8 cellular contexts compared by ENCODE assay signal in the genomic region with DNA sequence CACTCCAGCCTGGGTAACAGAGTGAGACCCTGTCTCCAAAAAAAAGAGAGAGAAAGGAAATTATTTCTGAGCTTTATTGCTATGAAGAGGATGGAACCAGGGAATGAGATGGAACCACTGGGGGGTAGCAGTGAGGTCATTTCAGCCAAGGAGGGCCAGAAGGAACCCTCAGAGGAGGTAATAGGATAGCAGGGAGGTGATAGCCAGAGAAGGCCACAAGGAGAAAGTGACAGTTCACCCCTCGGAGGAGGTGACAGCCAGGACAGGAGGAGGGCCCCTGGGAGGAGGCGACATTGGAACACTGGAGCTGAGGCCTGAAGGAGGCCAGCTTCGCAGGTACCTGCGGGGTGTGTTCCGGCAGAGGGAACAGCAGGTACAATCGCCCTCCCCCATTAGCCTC. TPM values are rescaled to one million over a fixed set of nuclear protein-coding genes. Genes with fewer than 3 reads are reported as not detected.
DNase-seq lines count a peak whose midpoint lies in the region; TF ChIP-seq lines count a peak whose summit lies in the region.

No MANE protein-coding gene starts in this region.

- CTCF ChIA-PET in activated naive CD4-positive, alpha-beta T cell treated with anti-CD3 and anti-CD28 coated beads for 36 hours (lab: Charles Lee) = interaction anchor here (0.6 to 2.6 kb wide), 15 partner anchors 9 to 226 kb away, joined by 3 to 18 read pairs (median 4); partner anchors contain the start of gene RAB3A

- peak overlapping the region; percentile 21 for H3K27ac Mint-ChIP-seq in activated naive CD4-positive, alpha-beta T cell treated with anti-CD3 and anti-CD28 coated beads for 36 hours
- H3K27ac Mint-ChIP-seq in neural progenitor cell = no peak overlapping the region

- no peaks in the 10 kb centered on the region for H3K9me3 Mint-ChIP-seq in activated naive CD4-positive, alpha-beta T cell treated with anti-CD3 and anti-CD28 coated beads for 36 hours
- no peaks in the 10 kb centered on the region for H3K9me3 Mint-ChIP-seq in neural progenitor cell

- no peaks in the 10 kb centered on the region for H3K79me2 ChIP-seq in OCI-LY1 (ENCODE audit: insufficient read depth, low read length)
- H3K79me2 ChIP-seq in neural progenitor cell (ENCODE audit: low read depth) = no peaks in the 10 kb centered on the region

- peak overlapping the region; percentile 77 for H3K4me3 Mint-ChIP-seq in activated naive CD4-positive, alpha-beta T cell treated with anti-CD3 and anti-CD28 coated beads for 36 hours
- peak overlapping the region; percentile 84 for H3K4me3 Mint-ChIP-seq in neural progenitor cell

- no peak overlapping the region for H3K27ac ChIP-seq in OCI-LY1 (ENCODE audit: low read depth, low read length, poor library complexity, severe bottlenecking)
- H3K27ac ChIP-seq in colonic mucosa = no peak overlapping the region
- H3K27ac ChIP-seq in neural progenitor cell = no peak overlapping the region

- H2AFZ ChIP-seq in OCI-LY1 (ENCODE audit: low read length) (no peak overlapping the region), neural progenitor cell (replicated peaks) (no peak overlapping the region)

- no peak for DNase-seq in activated naive CD4-positive, alpha-beta T cell treated with anti-CD3 and anti-CD28 coated beads for 36 hours
- no peak for DNase-seq in activated naive CD4-positive, alpha-beta T cell (lab: John Stamatoyannopoulos, UW)
- DNase-seq in colonic mucosa (peak; percentile 33), neural progenitor cell (ENCODE audit: low spot score) (peak; percentile 29), NCI-H1092 treated with DMSO at 0.1 percent for 48 hours (lab: John Stamatoyannopoulos, UW) (no peak), HPDE6-E6E7 (ENCODE audit: extremely low spot score) (no peak), posterior vena cava (ENCODE audit: low spot score) (no peak)

- H4K20me1 ChIP-seq in OCI-LY1 (ENCODE audit: insufficient read depth, low read length) (no peaks in the 10 kb centered on the region), neural progenitor cell (ENCODE audit: low read depth) (peaks cover 13% of the 10 kb centered on the region)

- H3K27me3 Mint-ChIP-seq in activated naive CD4-positive, alpha-beta T cell treated with anti-CD3 and anti-CD28 coated beads for 36 hours (ENCODE audit: low read depth) = no peaks in the 10 kb centered on the region
- peaks cover 19% of the 10 kb centered on the region for H3K27me3 Mint-ChIP-seq in neural progenitor cell (ENCODE audit: insufficient read depth, low read depth)

- intact Hi-C loops in activated naive CD4-positive, alpha-beta T cell treated with anti-CD3 and anti-CD28 coated beads for 36 hours (cut with micrococcal nuclease) = loop anchor here (2.0 kb wide), 2 partner anchors 71 to 147 kb away; partner anchors contain the start of gene MPV17L2
- intact Hi-C loops in colonic mucosa (cut with DNase I) = loop anchor here (10.0 kb wide), 1 partner anchor 125 kb away; no protein-coding TSS in a partner anchor
- intact Hi-C loops in posterior vena cava (cut with DNase I) = no loop called here

- H3K4me1 Mint-ChIP-seq in activated naive CD4-positive, alpha-beta T cell treated with anti-CD3 and anti-CD28 coated beads for 36 hours (ENCODE audit: low read depth) = peaks cover 15% of the 10 kb centered on the region
- H3K4me1 Mint-ChIP-seq in neural progenitor cell = peaks cover 32% of the 10 kb centered on the region

- H3K4me3 ChIP-seq in OCI-LY1 (ENCODE audit: low read depth, low read length, poor library complexity, severe bottlenecking) (peak overlapping the region; percentile 95), colonic mucosa (no peak overlapping the region), neural progenitor cell (no peak overlapping the region)

- no peaks in the 10 kb centered on the region for H3F3A ChIP-seq in OCI-LY1 (ENCODE audit: insufficient read depth, low read length)
- peaks cover 44% of the 10 kb centered on the region for H3F3A ChIP-seq in neural progenitor cell (ENCODE audit: low read depth)

- no peaks in the 10 kb centered on the region for H3K9me3 ChIP-seq in OCI-LY1 (ENCODE audit: low read length)
- H3K9me3 ChIP-seq in colonic mucosa = no peaks in the 10 kb centered on the region
- no peaks in the 10 kb centered on the region for H3K9me3 ChIP-seq in neural progenitor cell (ENCODE audit: low read depth)

- H3K4me2 ChIP-seq in OCI-LY1 (ENCODE audit: low read length) (peak overlapping the region; percentile 98), neural progenitor cell (peak overlapping the region; percentile 97)

- H3K9ac ChIP-seq in OCI-LY1 (ENCODE audit: low read length) (peak overlapping the region; percentile 79), colonic mucosa (ENCODE audit: low read depth in 2 of 2, low read length in 2 of 2) (peak overlapping the region; percentile 85 to 96), neural progenitor cell (no peak overlapping the region)

- H3K27me3 ChIP-seq in OCI-LY1 (ENCODE audit: insufficient read depth, low read length) (peaks cover 6% of the 10 kb centered on the region), colonic mucosa (no peaks in the 10 kb centered on the region), neural progenitor cell (peaks cover 19% of the 10 kb centered on the region)

- H3K36me3 ChIP-seq in OCI-LY1 (ENCODE audit: insufficient read depth, low read length) (peaks cover 4% of the 10 kb centered on the region; the same call in 1 of the 2 replicates), colonic mucosa (no peaks in the 10 kb centered on the region), neural progenitor cell (no peaks in the 10 kb centered on the region)

- peaks cover 15% of the 10 kb centered on the region for H3K4me1 ChIP-seq in OCI-LY1 (ENCODE audit: insufficient read depth, low read length, severe bottlenecking)
- no peaks in the 10 kb centered on the region for H3K4me1 ChIP-seq in colonic mucosa
- H3K4me1 ChIP-seq in neural progenitor cell = peaks cover 15% of the 10 kb centered on the region

- H3K36me3 Mint-ChIP-seq in activated naive CD4-positive, alpha-beta T cell treated with anti-CD3 and anti-CD28 coated beads for 36 hours (ENCODE audit: low read depth) = no peaks in the 10 kb centered on the region
- no peaks in the 10 kb centered on the region for H3K36me3 Mint-ChIP-seq in neural progenitor cell

- peak; percentile 20; the same call in 1 of the 2 replicates for TF ChIP-seq CTCF in OCI-LY1 (IDR thresholded peaks at IDR 0.05; ENCODE audit: low read length)
- TF ChIP-seq CTCF in colonic mucosa (IDR thresholded peaks at IDR 0.05) = no peak
- TF ChIP-seq CTCF in neural progenitor cell (IDR thresholded peaks at IDR 0.05) = peak; percentile 23

- H3K9me2 ChIP-seq in OCI-LY1 (ENCODE audit: low read depth, low read length) = no peaks in the 10 kb centered on the region

RNA-seq across cellular contexts. Expression of gene PGPEP1, which starts 0.7 kb away (rescaled TPM):
- 10 to 100 TPM; 14.4 to 15.6 TPM for total RNA-seq in activated naive CD4-positive, alpha-beta T cell treated with anti-CD3 and anti-CD28 coated beads for 36 hours
- total RNA-seq in colonic mucosa (10 to 100 TPM; 62.6 to 99.0 TPM), neural progenitor cell (ENCODE audit: low replicate concordance) (2.1 and 5.7 TPM in 2 replicates), posterior vena cava (10 to 100 TPM; 42.8 to 48.6 TPM)

RNA-seq across cellular contexts. Expression of gene LSM4, which starts 16.8 kb away (rescaled TPM):
- total RNA-seq in activated naive CD4-positive, alpha-beta T cell treated with anti-CD3 and anti-CD28 coated beads for 36 hours = 100 to 1,000 TPM; 439 to 451 TPM
- total RNA-seq in colonic mucosa = 100 to 1,000 TPM; 128 to 308 TPM
- 440 and 768 TPM in 2 replicates for total RNA-seq in neural progenitor cell (ENCODE audit: low replicate concordance)
- total RNA-seq in posterior vena cava = 10 to 100 TPM; 44.4 to 46.9 TPM

RNA-seq across cellular contexts. Expression of gene GDF15, which starts 46.3 kb away (rescaled TPM):
- under 1 TPM in 1 of 2 experiments, not detected in 1; 0.20 TPM for total RNA-seq in activated naive CD4-positive, alpha-beta T cell treated with anti-CD3 and anti-CD28 coated beads for 36 hours
- total RNA-seq in colonic mucosa = 100 to 1,000 TPM; 120 to 159 TPM
- total RNA-seq in neural progenitor cell (ENCODE audit: low replicate concordance) = 0.19 and 2.5 TPM in 2 replicates
- total RNA-seq in posterior vena cava = 1 to 10 TPM; 3.1 to 4.5 TPM

RNA-seq across cellular contexts. Expression of gene LRRC25, which starts 57.7 kb away (rescaled TPM):
- total RNA-seq in activated naive CD4-positive, alpha-beta T cell treated with anti-CD3 and anti-CD28 coated beads for 36 hours = not detected
- total RNA-seq in colonic mucosa = 1 to 10 TPM; 1.4 to 3.9 TPM
- 0.03 TPM in 1 of 2 replicates, not detected in the other for total RNA-seq in neural progenitor cell (ENCODE audit: low replicate concordance)
- 10 to 100 TPM in 1 of 2 donors, 1 to 10 TPM in 1; 6.8 to 16.8 TPM for total RNA-seq in posterior vena cava

RNA-seq across cellular contexts. Expression of gene JUND, which starts 58.3 kb away (rescaled TPM):
- total RNA-seq in activated naive CD4-positive, alpha-beta T cell treated with anti-CD3 and anti-CD28 coated beads for 36 hours = 100 to 1,000 TPM in 1 of 2 experiments, 10 to 100 TPM in 1; 87.9 to 105 TPM
- total RNA-seq in colonic mucosa (100 to 1,000 TPM; 177 to 418 TPM), neural progenitor cell (ENCODE audit: low replicate concordance) (51.7 and 107 TPM in 2 replicates), posterior vena cava (100 to 1,000 TPM; 192 to 231 TPM)

Comparison
In these comparisons a context has a peak if more than half of its experiments do, and no peak if none do; other contexts are left out.
1. DNase-seq: peak in colonic mucosa (single experiment) and neural progenitor cell (single experiment); none in activated naive CD4-positive, alpha-beta T cell treated with anti-CD3 and anti-CD28 coated beads for 36 hours (single experiment), activated naive CD4-positive, alpha-beta T cell (0 of 4), NCI-H1092 treated with DMSO at 0.1 percent for 48 hours (single experiment), HPDE6-E6E7 (single experiment) and posterior vena cava (single experiment).
2. RNA of gene GDF15, which starts 46.3 kb away (total RNA-seq): 120 to 159 TPM in colonic mucosa; 3.1 to 4.5 TPM in posterior vena cava, 0.20 TPM in activated naive CD4-positive, alpha-beta T cell treated with anti-CD3 and anti-CD28 coated beads for 36 hours and 0.19 to 2.5 TPM in neural progenitor cell; every median in the first group is over 10 times any median in the second.
3. intact Hi-C loops: an anchor here in activated naive CD4-positive, alpha-beta T cell treated with anti-CD3 and anti-CD28 coated beads for 36 hours (2.0 kb wide) and colonic mucosa (10.0 kb wide); none called in posterior vena cava.